22 cellular contexts compared by ENCODE assay signal in the genomic region with DNA sequence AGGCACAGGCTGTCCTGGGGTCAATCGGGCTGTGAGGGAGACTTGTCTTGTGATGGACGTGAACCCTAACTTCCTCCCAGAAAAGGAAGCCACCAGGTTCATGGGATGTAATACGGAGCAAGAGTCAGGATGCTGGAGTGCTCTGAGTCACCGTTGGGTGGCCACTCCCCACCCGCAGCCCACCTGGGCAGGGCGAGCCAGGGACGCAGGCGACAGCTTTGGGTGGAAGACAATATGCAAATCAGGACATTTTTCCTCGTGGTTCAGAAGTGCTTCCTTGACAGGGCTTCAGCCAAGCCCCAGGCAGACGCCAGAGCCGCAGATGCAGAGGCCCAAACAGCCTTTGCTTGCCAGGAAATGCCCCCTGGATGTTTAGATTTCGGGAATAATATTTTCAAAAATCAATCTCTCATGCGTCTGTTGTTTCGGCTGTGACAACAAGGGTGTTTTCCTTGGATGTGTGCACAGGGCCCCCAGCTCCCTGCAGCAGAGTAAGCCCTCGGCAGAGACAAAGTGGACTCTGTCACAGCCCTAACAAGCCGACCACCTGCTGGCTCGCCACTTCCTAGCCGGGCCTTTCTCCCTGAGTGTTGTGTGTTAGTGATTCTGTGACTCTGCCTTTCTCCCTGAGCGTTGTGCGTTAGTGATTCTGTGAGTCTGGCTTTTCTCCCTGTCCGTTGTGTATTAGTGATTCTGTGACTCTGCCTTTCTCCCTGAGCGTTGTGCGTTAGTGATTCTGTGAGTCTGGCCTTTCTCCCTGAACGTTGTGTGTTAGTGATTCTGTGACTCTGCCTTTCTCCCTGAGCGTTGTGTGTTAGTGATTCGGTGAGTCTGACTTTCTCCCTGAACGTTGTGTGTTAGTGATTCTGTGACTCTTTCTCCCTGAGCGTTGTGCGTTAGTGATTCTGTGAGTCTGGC. TPM values are rescaled to one million over a fixed set of nuclear protein-coding genes. Genes with fewer than 3 reads are reported as not detected.
DNase-seq lines count a peak whose midpoint lies in the region; ATAC-seq and TF ChIP-seq lines count a peak whose summit lies in the region.
"Had no signal": no experiment of that assay in that cellular context is flagged by ENCODE, and none has a peak within 500 bp of the region (broad histone marks: within the 10 kb centered on the region; RNA-seq: fewer than 3 reads in every experiment).

No MANE protein-coding gene starts in this region.

- H3K27ac Mint-ChIP-seq in Calu3 (ENCODE audit: unreplicated experiment) (peak overlapping the region; percentile 53), neural crest cell (ENCODE audit: unreplicated experiment) (peak overlapping the region; percentile 68)
- H3K27ac Mint-ChIP-seq: activated T-helper 1 cell treated with anti-CD3 and anti-CD28 coated beads, Interleukin-12 subunit alpha, Interleukin-12 subunit beta, Interleukin-2, Interleukin-4 antibody, amounts not matched to agents 30 ng/mL and 10 ng/mL and 1 ng/mL, durations not matched to agents 14 hours and 24 hours and 36 hours; mesothelial cell of epicardium; natural killer cell treated with Interleukin-12 subunit alpha and Interleukin-12 subunit beta and Interleukin-15 and Interleukin-18, amount 100 ng/mL, for 72 hours had no signal

- DNase-seq in DMS153 (lab: John Stamatoyannopoulos, UW), result peak; percentile 49
- DNase-seq in DMS153 treated with DMSO at 0.1 percent for 48 hours (lab: John Stamatoyannopoulos, UW; ENCODE audit: unreplicated experiment), result no peak
- DNase-seq in Calu3, result peak; percentile 68
- DNase-seq in RWPE2 (ENCODE audit: low spot score), result peak; percentile 45
- DNase-seq in neural crest cell (ENCODE audit: low read depth, low spot score), result no peak
- no peak for DNase-seq in NCI-H446 (lab: John Stamatoyannopoulos, UW)
- DNase-seq in caudate nucleus (lab: John Stamatoyannopoulos, UW), result no peak
- DNase-seq: activated CD4-positive, alpha-beta T cell treated with anti-CD3 and anti-CD28 coated beads for 4 hours; AML-193; body of pancreas; colonic mucosa; EL; esophagus squamous epithelium; NCI-H1930; NCI-H69; stimulated activated CD4-positive, alpha-beta T cell treated with anti-CD3 and anti-CD28 coated beads, Interleukin-12 subunit alpha, Interleukin-12 subunit beta, amount 100 ng/mL, for 4 hours had no signal

- ATAC-seq in RWPE2 (ENCODE audit: low read depth), result no peak
- no peak for ATAC-seq in HG03025 (IDR thresholded peaks at IDR 0.05; ENCODE audit: low FRiP score, unreplicated experiment)
- ATAC-seq: body of pancreas; gastroesophageal sphincter; natural killer cell treated with Interleukin-12 subunit alpha and Interleukin-12 subunit beta and Interleukin-15 and Interleukin-18, amount 100 ng/mL, for 72 hours had no signal

- TF ChIP-seq CTCF in Calu3 (IDR thresholded peaks at IDR 0.05; ENCODE audit: unreplicated experiment) (no peak), RWPE2 (IDR thresholded peaks at IDR 0.05; ENCODE audit: poor library complexity, severe bottlenecking) (no peak), neural crest cell (conservative IDR thresholded peaks at IDR 0.05) (no peak)

- H3K27me3 Mint-ChIP-seq in Calu3 (ENCODE audit: unreplicated experiment) (peaks cover 72% of the 10 kb centered on the region), neural crest cell (ENCODE audit: low read depth) (peaks cover 22% of the 10 kb centered on the region)

- H3K36me3 Mint-ChIP-seq in Calu3 (ENCODE audit: insufficient read depth, unreplicated experiment) (no peaks in the 10 kb centered on the region), neural crest cell (ENCODE audit: low read depth) (no peaks in the 10 kb centered on the region)
- H3K36me3 Mint-ChIP-seq: mesothelial cell of epicardium; natural killer cell treated with Interleukin-12 subunit alpha and Interleukin-12 subunit beta and Interleukin-15 and Interleukin-18, amount 100 ng/mL, for 72 hours had no signal

- intact Hi-C loops in Calu3 (cut with micrococcal nuclease; ENCODE audit: unreplicated experiment), result no loop called here

- H3K4me3 Mint-ChIP-seq in Calu3 (ENCODE audit: low read depth, unreplicated experiment) (no peak overlapping the region), neural crest cell (no peak overlapping the region)
- H3K4me3 Mint-ChIP-seq: activated T-helper 1 cell treated with anti-CD3 and anti-CD28 coated beads, Interleukin-12 subunit alpha, Interleukin-12 subunit beta, Interleukin-2, Interleukin-4 antibody, amounts not matched to agents 30 ng/mL and 10 ng/mL and 1 ng/mL, durations not matched to agents 14 hours and 24 hours and 36 hours; mesothelial cell of epicardium; natural killer cell treated with Interleukin-12 subunit alpha and Interleukin-12 subunit beta and Interleukin-15 and Interleukin-18, amount 100 ng/mL, for 72 hours had no signal

- peaks cover 59% of the 10 kb centered on the region for H3K27me3 ChIP-seq in RWPE2 (ENCODE audit: insufficient read depth, poor library complexity, severe bottlenecking)

- H3K9me3 ChIP-seq in RWPE2 (ENCODE audit: severe bottlenecking), result no peaks in the 10 kb centered on the region
- H3K9me3 ChIP-seq: body of pancreas, colonic mucosa, esophagus squamous epithelium, gastroesophageal sphincter had no signal

- H3K9me3 Mint-ChIP-seq in Calu3 (ENCODE audit: low read depth, unreplicated experiment) (no peaks in the 10 kb centered on the region), neural crest cell (no peaks in the 10 kb centered on the region)
- H3K9me3 Mint-ChIP-seq: activated T-helper 1 cell treated with anti-CD3 and anti-CD28 coated beads, Interleukin-12 subunit alpha, Interleukin-12 subunit beta, Interleukin-2, Interleukin-4 antibody, amounts not matched to agents 30 ng/mL and 10 ng/mL and 1 ng/mL, durations not matched to agents 14 hours and 24 hours and 36 hours; mesothelial cell of epicardium; natural killer cell treated with Interleukin-12 subunit alpha and Interleukin-12 subunit beta and Interleukin-15 and Interleukin-18, amount 100 ng/mL, for 72 hours had no signal

- CTCF ChIA-PET in Calu3 (lab: Charles Lee), result no interaction called here

- H3K4me3 ChIP-seq in RWPE2 (ENCODE audit: severe bottlenecking), result no peak overlapping the region
- H3K4me3 ChIP-seq: body of pancreas, colonic mucosa, esophagus squamous epithelium, gastroesophageal sphincter had no signal

- H3K27ac ChIP-seq in RWPE2 (ENCODE audit: poor library complexity, severe bottlenecking) (no peak overlapping the region), caudate nucleus (ENCODE audit: low read depth, low read length) (no peak overlapping the region)
- H3K27ac ChIP-seq: 22Rv1, body of pancreas, colonic mucosa, esophagus squamous epithelium, gastroesophageal sphincter had no signal

- no TSS peak for BruUV-seq in Calu3 (replicated peaks; lab: Mats Ljungman, UMichigan)

- H3K4me1 ChIP-seq in RWPE2 (ENCODE audit: insufficient read depth, poor library complexity, severe bottlenecking), result no peaks in the 10 kb centered on the region
- H3K4me1 ChIP-seq: colonic mucosa, gastroesophageal sphincter had no signal

- H3K4me1 Mint-ChIP-seq in Calu3 (ENCODE audit: low read depth, unreplicated experiment), result peaks cover 10% of the 10 kb centered on the region
- peaks cover 17% of the 10 kb centered on the region for H3K4me1 Mint-ChIP-seq in neural crest cell
- H3K4me1 Mint-ChIP-seq: mesothelial cell of epicardium had no signal

- no peaks in the 10 kb centered on the region for H3K36me3 ChIP-seq in RWPE2 (ENCODE audit: low read depth)
- H3K36me3 ChIP-seq: colonic mucosa, esophagus squamous epithelium, gastroesophageal sphincter had no signal

RNA-seq across cellular contexts. Expression of gene SLC9A3, which starts 11.8 kb away (rescaled TPM):
- total RNA-seq in Calu3 (2022) (1.1 and 2.0 TPM in 2 replicates), neural crest cell (1.5 and 1.7 TPM in 2 replicates)

Comparison
In these comparisons a context has a peak if more than half of its experiments do, and no peak if none do; other contexts are left out.
1. DNase-seq: peak in DMS153 (single experiment), Calu3 (single experiment) and RWPE2 (single experiment); none in DMS153 treated with DMSO at 0.1 percent for 48 hours (single experiment), neural crest cell (single experiment), NCI-H446 (0 of 2) and caudate nucleus (0 of 61).